Comparison of ENCODE assay signal across 15 cellular contexts in the genomic region with DNA sequence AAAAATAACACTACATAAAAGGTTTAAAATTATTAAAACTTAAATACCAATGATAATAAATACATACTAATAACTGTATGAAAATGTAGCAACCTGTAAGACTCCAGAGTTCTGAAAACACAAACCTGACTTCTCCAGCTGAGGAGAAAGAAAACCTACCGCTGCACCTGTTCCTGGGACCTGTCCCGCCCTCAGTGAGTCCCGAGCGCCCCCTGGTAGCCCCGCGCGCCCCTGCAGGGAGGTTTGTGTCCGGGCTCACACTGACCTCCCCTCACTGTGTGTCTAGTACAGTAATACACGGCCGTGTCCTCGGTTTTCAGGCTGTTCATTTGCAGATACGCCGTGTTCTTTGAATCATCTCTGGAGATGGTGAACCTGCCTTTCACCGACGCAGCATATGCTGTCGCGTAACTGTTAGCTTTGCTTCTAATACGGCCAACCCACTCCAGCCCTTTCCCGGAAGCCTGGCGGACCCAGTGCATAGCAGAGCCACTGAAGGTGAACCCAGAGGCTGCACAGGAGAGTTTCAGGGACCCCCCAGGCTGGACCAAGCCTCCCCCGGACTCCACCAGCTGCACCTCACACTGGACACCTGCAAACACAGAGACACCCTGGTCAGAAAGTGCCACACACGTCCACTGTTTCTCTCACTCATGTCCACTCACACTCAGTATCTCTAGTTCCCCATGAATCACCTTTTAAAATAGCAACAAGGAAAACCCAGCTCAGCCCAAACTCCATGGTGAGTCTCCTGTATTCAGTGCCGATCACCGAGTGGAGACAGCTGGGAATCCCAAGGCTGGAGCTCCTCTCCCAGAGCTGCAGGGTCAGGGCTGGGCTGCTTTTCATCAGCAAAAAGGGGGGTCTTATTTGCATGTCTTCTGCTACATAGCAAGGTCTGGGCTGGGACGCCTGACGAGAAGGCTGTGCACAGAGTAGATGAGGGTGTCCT.
A peak's percentile ranks its signal among the peaks of the same experiment; 100 is the strongest.
DNase-seq lines count a peak whose midpoint lies in the region; ATAC-seq, FAIRE-seq and TF ChIP-seq lines count a peak whose summit lies in the region.
"Had no signal": no experiment of that assay in that cellular context is flagged by ENCODE, and none has a peak within 500 bp of the region (broad histone marks: within the 10 kb centered on the region; RNA-seq: fewer than 3 reads in every experiment).

No MANE protein-coding gene starts in this region.

- H3K9me3 ChIP-seq in Peyer's patch (no peaks in the 10 kb centered on the region), pancreas (no peaks in the 10 kb centered on the region)
- H3K9me3 ChIP-seq: lower lobe of right lung had no signal

- peaks cover 46% of the 10 kb centered on the region for H3K27me3 Mint-ChIP-seq in activated T-cell treated with anti-CD3 and anti-CD28 coated beads, Interleukin-2, amount 50 U/mL, for 4 hours (ENCODE audit: low read depth)

- in situ Hi-C loops in KBM-7 (cut with MboI; ENCODE audit: low pct_unique_long_range_greater_than_20kb, low sequenced_read_pairs): no loop called here

- H3K27ac ChIP-seq in Peyer's patch (no peak overlapping the region), pancreas (no peak overlapping the region)
- H3K27ac ChIP-seq: lower lobe of right lung had no signal

- no peaks in the 10 kb centered on the region for H3K36me3 Mint-ChIP-seq in activated T-cell treated with anti-CD3 and anti-CD28 coated beads, Interleukin-2, amount 50 U/mL, for 4 hours (ENCODE audit: insufficient read depth)

- no peaks in the 10 kb centered on the region for H3K9me3 Mint-ChIP-seq in activated T-cell treated with anti-CD3 and anti-CD28 coated beads, Interleukin-2, amount 50 U/mL, for 4 hours
- H3K9me3 Mint-ChIP-seq: activated T-cell treated with anti-CD3 and anti-CD28 coated beads, Interleukin-2, amount 50 U/mL, for 24 hours had no signal

- no peak overlapping the region for H3K4me3 Mint-ChIP-seq in activated T-cell treated with anti-CD3 and anti-CD28 coated beads, Interleukin-2, amount 50 U/mL, for 4 hours
- H3K4me3 Mint-ChIP-seq: activated T-cell treated with anti-CD3 and anti-CD28 coated beads, Interleukin-2, amount 50 U/mL, for 24 hours; B cell had no signal

- H3K27me3 ChIP-seq in Peyer's patch: no peaks in the 10 kb centered on the region
- peaks cover 0 to 32% (median 4%) of the 10 kb centered on the region in 4 donors for H3K27me3 ChIP-seq in pancreas

- WGBS in pancreas, 2 donors: 41 to 47% methylated on average over 26 of the region's 26 CpGs

- no peaks in the 10 kb centered on the region for H3K4me1 ChIP-seq in Peyer's patch
- no peaks in the 10 kb centered on the region for H3K4me1 ChIP-seq in pancreas
- H3K4me1 ChIP-seq: lower lobe of right lung had no signal

- peak in 2 of 6 experiments; percentile 10 to 19 for TF ChIP-seq CTCF in Peyer's patch (IDR thresholded peaks at IDR 0.05)
- no peak for TF ChIP-seq CTCF in pancreas (IDR thresholded peaks at IDR 0.05)

- TF ChIP-seq POLR2A in Peyer's patch (IDR thresholded peaks at IDR 0.05): no peak

- no peak for FAIRE-seq in pancreas (lab: Jason Lieb, UNC)
- FAIRE-seq: endothelial cell of umbilical vein had no signal

- H3K4me1 Mint-ChIP-seq in activated T-cell treated with anti-CD3 and anti-CD28 coated beads, Interleukin-2, amount 50 U/mL, for 4 hours (ENCODE audit: low read depth): no peaks in the 10 kb centered on the region
- H3K4me1 Mint-ChIP-seq: B cell had no signal

- DNase-seq in activated T-cell treated with anti-CD3 and anti-CD28 coated beads for 48 hours (ENCODE audit: low read depth) (peak; percentile 6), KBM-7 (peak; percentile 52), Peyer's patch (peak in 2 of 3 donors; percentile 26 to 61), pancreas (peak in 5 of 6 donors; percentile 13 to 82 (median 41)), posterior vena cava (ENCODE audit: low spot score) (no peak)
- DNase-seq in activated T-cell treated with anti-CD3 and anti-CD28 coated beads, Interleukin-2, amount 50 U/mL, for 4 hours: no peak
- DNase-seq in stimulated activated CD4-positive, alpha-beta T cell treated with anti-CD3 and anti-CD28 coated beads, Interleukin-4, amount 100 ng/mL, for 4 hours: no peak
- DNase-seq: activated T-cell treated with anti-CD3 and anti-CD28 coated beads, Interleukin-2, amount 50 U/mL, for 24 hours; GF-D8; hippocampal formation; lower lobe of right lung; NCI-H2081 treated with DMSO at 0.1 percent for 48 hours had no signal

- intact Hi-C loops in pancreas (cut with DNase I): no loop called here
- intact Hi-C loops in posterior vena cava (cut with DNase I): no loop called here

- no peak for ATAC-seq in activated T-cell treated with anti-CD3 and anti-CD28 coated beads, Interleukin-2, amount 50 U/mL, for 4 hours
- peak in 3 of 4 donors; percentile 49 to 58 (median 55) for ATAC-seq in pancreas
- ATAC-seq in GM21723 (IDR thresholded peaks at IDR 0.05; ENCODE audit: unreplicated experiment): no peak
- ATAC-seq: lower lobe of right lung had no signal

- H3K4me3 ChIP-seq in Peyer's patch: no peak overlapping the region
- no peak overlapping the region for H3K4me3 ChIP-seq in pancreas
- H3K4me3 ChIP-seq: lower lobe of right lung had no signal

- H3K36me3 ChIP-seq in Peyer's patch: no peaks in the 10 kb centered on the region
- no peaks in the 10 kb centered on the region for H3K36me3 ChIP-seq in pancreas
- H3K36me3 ChIP-seq: lower lobe of right lung had no signal

Comparison
In these comparisons a context has a peak if more than half of its experiments do, and no peak if none do; other contexts are left out.
1. DNase-seq: peak in activated T-cell treated with anti-CD3 and anti-CD28 coated beads for 48 hours (single experiment), KBM-7 (single experiment), Peyer's patch (2 of 3) and pancreas (5 of 6); none in activated T-cell treated with anti-CD3 and anti-CD28 coated beads, Interleukin-2, amount 50 U/mL, for 4 hours (single experiment), stimulated activated CD4-positive, alpha-beta T cell treated with anti-CD3 and anti-CD28 coated beads, Interleukin-4, amount 100 ng/mL, for 4 hours (0 of 2) and posterior vena cava (single experiment).
2. ATAC-seq: peak in pancreas (3 of 4); none in activated T-cell treated with anti-CD3 and anti-CD28 coated beads, Interleukin-2, amount 50 U/mL, for 4 hours (0 of 2) and GM21723 (single experiment).